ENCODE assay signal across 13 cellular contexts in the genomic region with DNA sequence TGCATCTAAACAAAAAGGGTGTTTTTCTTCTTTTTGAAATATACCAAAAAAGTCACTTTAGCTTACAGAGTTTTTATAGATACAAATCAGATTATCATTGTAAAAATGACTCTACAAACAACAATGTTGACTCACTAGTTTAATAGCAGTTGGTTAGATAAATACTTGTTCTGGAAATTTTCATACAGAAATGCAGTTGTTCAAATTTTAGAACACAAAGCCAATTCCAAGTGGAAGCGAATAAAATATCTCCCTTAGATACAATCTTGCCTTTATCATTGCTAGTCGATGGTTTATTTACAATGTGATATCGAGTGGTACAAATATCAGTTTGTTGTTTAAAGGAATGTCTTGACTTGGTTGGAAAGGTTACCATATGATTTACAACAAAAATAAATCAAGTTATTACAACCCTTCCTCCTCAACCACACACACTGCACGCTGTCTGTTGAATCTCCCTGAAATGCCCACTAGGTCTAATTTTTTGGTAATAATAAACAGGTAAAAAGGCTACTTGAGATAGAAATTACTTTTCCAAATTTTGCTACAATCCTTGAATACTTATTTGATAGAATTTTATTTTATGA.
"Had no signal": no experiment of that assay in that cellular context is flagged by ENCODE, and none has a peak within 500 bp of the region (broad histone marks: within the 10 kb centered on the region; RNA-seq: fewer than 3 reads in every experiment).

No MANE protein-coding gene starts in this region.

- H3K4me1 ChIP-seq: breast epithelium, tibial artery, uterus had no signal

- H3K27me3 ChIP-seq: breast epithelium, heart right ventricle, ovary, tibial artery, uterus had no signal

- H3K36me3 ChIP-seq: breast epithelium, ovary, uterus had no signal

- H3K9me3 ChIP-seq: breast epithelium, heart right ventricle, ovary, tibial artery, uterus had no signal

- H3K4me3 ChIP-seq: breast epithelium, heart right ventricle, ovary, tibial artery, uterus had no signal

- ATAC-seq: activated CD8-positive, alpha-beta memory T cell treated with anti-CD3 and anti-CD28 coated beads, Interleukin-2, amount 10 ng/mL, durations not matched to agents 7 days and 5 days; esophagus mucosa; heart right ventricle had no signal

- H3K27ac ChIP-seq: breast epithelium, heart right ventricle, ovary, tibial artery, uterus had no signal

- DNase-seq: activated CD4-positive, alpha-beta T cell treated with anti-CD3 and anti-CD28 coated beads, Interleukin-2, amount 50 U/mL, for 4 hours; activated CD4-positive, CD25-positive, alpha-beta regulatory T cell treated with anti-CD3 and anti-CD28 coated beads, Interleukin-2, amount 50 U/mL, for 72 hours; activated CD8-positive, alpha-beta memory T cell treated with anti-CD3 and anti-CD28 coated beads, Interleukin-2, amount 10 ng/mL, durations not matched to agents 7 days and 5 days; activated effector memory CD4-positive, alpha-beta T cell treated with Interleukin-2 at 50 U/mL for 16 hours; activated T-cell treated with anti-CD3 and anti-CD28 coated beads, Interleukin-2, amount 50 U/mL, for 24 hours; anterior cingulate cortex; heart right ventricle; ovary; small intestine; tibial artery; uterus had no signal
